22 cellular contexts compared by ENCODE assay signal in genomic region chr1:44296794-44297193, GRCh38. TPM values are rescaled to one million over a fixed set of nuclear protein-coding genes. Genes with fewer than 3 reads are reported as not detected.
A peak's percentile ranks its signal among the peaks of the same experiment; 100 is the strongest.
DNase-seq lines count a peak whose midpoint lies in the region; ATAC-seq, FAIRE-seq and TF ChIP-seq lines count a peak whose summit lies in the region.
"Had no signal": no experiment of that assay in that cellular context is flagged by ENCODE, and none has a peak within 500 bp of the region (broad histone marks: within the 10 kb centered on the region; RNA-seq: fewer than 3 reads in every experiment).

No MANE protein-coding gene starts in this region.

- H3K27me3 ChIP-seq in HepG2 (ENCODE audit: control insufficient read depth in 1 of 2, insufficient read depth in 2 of 2, low read length in 2 of 2) (no peaks in the 10 kb centered on the region), right lobe of liver (no peaks in the 10 kb centered on the region), neural progenitor cell (no peaks in the 10 kb centered on the region), sigmoid colon (no peaks in the 10 kb centered on the region)

- H3K27me3 Mint-ChIP-seq in neural progenitor cell (ENCODE audit: insufficient read depth, low read depth): peaks cover 4% of the 10 kb centered on the region
- H3K27me3 Mint-ChIP-seq: CD4-positive, alpha-beta memory T cell; IgD-negative memory B cell had no signal

- no peak overlapping the region for H3K4me3 Mint-ChIP-seq in neural progenitor cell
- H3K4me3 Mint-ChIP-seq: IgD-negative memory B cell had no signal

- in situ Hi-C loops in HepG2 (cut with HindIII; ENCODE audit: extremely low pct_ligation_motif_present, low pct_unique_long_range_greater_than_20kb): no loop called here

- intact Hi-C loops in HepG2 (cut with micrococcal nuclease; ENCODE audit: unreplicated experiment) (no loop called here), right lobe of liver (cut with DNase I) (no loop called here), sigmoid colon (cut with DNase I) (no loop called here), mucosa of descending colon (cut with DNase I, micrococcal nuclease) (loop anchor here in 1 of 2 donors (10.0 kb wide), 1 partner anchor 82 kb away; the partner anchor contains the start of gene DMAP1)

- peaks cover 3 to 10% of the 10 kb centered on the region in 2 experiments; a peak in 3 of 5 replicates for H3K36me3 ChIP-seq in HepG2 (replicated peaks in 1 of 2; ENCODE audit: control insufficient read depth in 1 of 2, insufficient read depth in 2 of 2, low read length in 2 of 2)
- no peaks in the 10 kb centered on the region for H3K36me3 ChIP-seq in right lobe of liver
- no peaks in the 10 kb centered on the region for H3K36me3 ChIP-seq in neural progenitor cell
- peaks cover 0 to 38% (median 11%) of the 10 kb centered on the region in 4 donors for H3K36me3 ChIP-seq in sigmoid colon
- no peaks in the 10 kb centered on the region for H3K36me3 ChIP-seq in mucosa of descending colon (ENCODE audit: low read depth)

- BruUV-seq in HepG2 (replicated peaks; lab: Mats Ljungman, UMichigan): no TSS peak

- H3K4me1 Mint-ChIP-seq in neural progenitor cell: peaks cover 39% of the 10 kb centered on the region
- H3K4me1 Mint-ChIP-seq: IgD-negative memory B cell had no signal

- no peak for TF ChIP-seq RAD21 in HepG2 (CRISPR knock-in tag; IDR thresholded peaks at IDR 0.05)

- H3K9me3 ChIP-seq in HepG2 (ENCODE audit: low read length): no peaks in the 10 kb centered on the region
- H3K9me3 ChIP-seq in right lobe of liver: no peaks in the 10 kb centered on the region
- H3K9me3 ChIP-seq in neural progenitor cell (ENCODE audit: low read depth): no peaks in the 10 kb centered on the region
- no peaks in the 10 kb centered on the region for H3K9me3 ChIP-seq in sigmoid colon
- H3K9me3 ChIP-seq in mucosa of descending colon: no peaks in the 10 kb centered on the region

- H3K4me2 ChIP-seq in HepG2 (ENCODE audit: low read depth, low read length): no peak overlapping the region
- no peak overlapping the region for H3K4me2 ChIP-seq in neural progenitor cell
- H3K4me2 ChIP-seq: KMS-11 had no signal

- H3K27ac Mint-ChIP-seq in neural progenitor cell: peak overlapping the region; percentile 57
- H3K27ac Mint-ChIP-seq: CD4-positive, alpha-beta memory T cell; IgD-negative memory B cell had no signal

- H2AFZ ChIP-seq in HepG2 (ENCODE audit: low read length): no peak overlapping the region
- H2AFZ ChIP-seq in neural progenitor cell (replicated peaks): no peak overlapping the region

- H3K9ac ChIP-seq in HepG2 (ENCODE audit: insufficient read depth, low read depth, low read length) (no peak overlapping the region), neural progenitor cell (no peak overlapping the region)
- H3K9ac ChIP-seq: KMS-11 had no signal

- TF ChIP-seq POLR2A in HepG2 (IDR thresholded peaks at IDR 0.05; ENCODE audit: insufficient read depth in 1 of 2, low read depth in 2 of 2, low read length in 2 of 2) (no peak), right lobe of liver (IDR thresholded peaks at IDR 0.05) (no peak), sigmoid colon (IDR thresholded peaks at IDR 0.05) (no peak), H54 (IDR thresholded peaks at IDR 0.05; ENCODE audit: low read depth, low read length) (no peak)

- H3K4me1 ChIP-seq in HepG2 (ENCODE audit: insufficient read depth, low read length): peaks cover 48% of the 10 kb centered on the region
- peaks cover 0 to 41% (median 15%) of the 10 kb centered on the region in 4 donors for H3K4me1 ChIP-seq in right lobe of liver
- peaks cover 19% of the 10 kb centered on the region for H3K4me1 ChIP-seq in neural progenitor cell
- H3K4me1 ChIP-seq in sigmoid colon: peaks cover 0 to 14% (median 10%) of the 10 kb centered on the region in 4 donors
- peaks cover 15% of the 10 kb centered on the region for H3K4me1 ChIP-seq in mucosa of descending colon (ENCODE audit: low read depth)

- FAIRE-seq in HepG2 (lab: Jason Lieb, UNC) (no peak), H54 (lab: Jason Lieb, UNC) (no peak)
- FAIRE-seq: G401.6, GM12878, H1 had no signal

- H3F3A ChIP-seq in neural progenitor cell (ENCODE audit: low read depth): peaks cover 15% of the 10 kb centered on the region

- WGBS in HepG2 (ENCODE audit: low lambda C conversion rate): 89% methylated on average over 5 of the region's 7 CpGs
- WGBS in right lobe of liver (ENCODE audit: insufficient coverage, low coverage, low lambda C conversion rate, missing lambda C conversion rate): 72% methylated on average over 7 of the region's 7 CpGs
- WGBS in sigmoid colon, 2 donors: 87 to 92% methylated on average over 7 of the region's 7 CpGs

- H4K20me1 ChIP-seq in HepG2 (ENCODE audit: insufficient read depth, low read length) (no peaks in the 10 kb centered on the region), neural progenitor cell (ENCODE audit: low read depth) (peaks cover 55% of the 10 kb centered on the region)

- H3K4me3 ChIP-seq in HepG2 (replicated peaks in 1 of 3; ENCODE audit: insufficient read depth in 1 of 3, low read depth in 2 of 3, low read length in 3 of 3) (no peak overlapping the region), right lobe of liver (no peak overlapping the region), neural progenitor cell (no peak overlapping the region), sigmoid colon (no peak overlapping the region), mucosa of descending colon (no peak overlapping the region)
- H3K4me3 ChIP-seq: GM12878 had no signal

- POLR2A ChIA-PET in HepG2 (lab: Yijun Ruan, JAX): interaction anchor here (1.2 to 5.7 kb wide), 2 partner anchors 14 to 19 kb away, joined by 3 to 82 read pairs; no protein-coding TSS in a partner anchor

- no peak for TF ChIP-seq CTCF in HepG2 (CRISPR knock-in tag; IDR thresholded peaks at IDR 0.05)
- TF ChIP-seq CTCF in right lobe of liver (IDR thresholded peaks at IDR 0.05): no peak
- no peak for TF ChIP-seq CTCF in neural progenitor cell (IDR thresholded peaks at IDR 0.05)
- TF ChIP-seq CTCF in sigmoid colon (IDR thresholded peaks at IDR 0.05): no peak
- no peak for TF ChIP-seq CTCF in mucosa of descending colon (IDR thresholded peaks at IDR 0.05)

- H3K27ac ChIP-seq in HepG2 (ENCODE audit: extremely low read length, insufficient read depth, low read length) (peak overlapping the region; percentile 5), right lobe of liver (peak overlapping the region in 1 of 3 donors; percentile 77), neural progenitor cell (no peak overlapping the region), sigmoid colon (no peak overlapping the region)
- H3K27ac ChIP-seq: KMS-11 had no signal

- ATAC-seq in HepG2: no peak
- no peak for ATAC-seq in right lobe of liver
- ATAC-seq in mucosa of descending colon: no peak
- ATAC-seq: GM12878, Panc1 had no signal

- TF ChIP-seq EP300 in HepG2 (IDR thresholded peaks at IDR 0.05; ENCODE audit: low read depth in 2 of 2, low read length in 2 of 2): no peak
- TF ChIP-seq EP300 in HepG2 (CRISPR knock-in tag; IDR thresholded peaks at IDR 0.05; ENCODE audit: borderline replicate concordance): no peak
- no peak for TF ChIP-seq EP300 in sigmoid colon (IDR thresholded peaks at IDR 0.05)

- H3K9me3 Mint-ChIP-seq in neural progenitor cell: no peaks in the 10 kb centered on the region
- H3K9me3 Mint-ChIP-seq: CD4-positive, alpha-beta memory T cell; IgD-negative memory B cell had no signal

- CTCF ChIA-PET in HepG2 (lab: Yijun Ruan, JAX; ENCODE audit: low intra/inter-chr PET ratio, low total read pairs): no interaction called here

- peaks cover 23% of the 10 kb centered on the region for H3K36me3 Mint-ChIP-seq in neural progenitor cell

- DNase-seq in HepG2 (ENCODE audit: low spot score): no peak
- no peak for DNase-seq in right lobe of liver
- DNase-seq in left kidney (ENCODE audit: low read depth, low spot score): peak; percentile 87
- no peak for DNase-seq in neural progenitor cell (ENCODE audit: low spot score)
- peak; percentile 12 for DNase-seq in sigmoid colon
- DNase-seq in anterior cingulate cortex (lab: John Stamatoyannopoulos, UW): no peak
- DNase-seq in mucosa of descending colon: no peak
- DNase-seq in H54 (ENCODE audit: insufficient read length, low spot score): no peak
- DNase-seq: C1 segment of cervical spinal cord; CD4-positive, alpha-beta memory T cell; COR-L47; MM.1S; NCI-H1694 treated with DMSO at 0.1 percent for 48 hours; NCI-H2081; NCI-H526 treated with DMSO at 0.1 percent for 48 hours; SHP77 treated with DMSO at 0.1 percent for 48 hours had no signal

- H3K79me2 ChIP-seq in HepG2 (ENCODE audit: insufficient read depth, low read length) (no peaks in the 10 kb centered on the region), neural progenitor cell (ENCODE audit: low read depth) (no peaks in the 10 kb centered on the region)

TF ChIP-seq in HepG2, 621 proteins besides CTCF, POLR2A, EP300 and RAD21 (continues in another document):
- no peak for TF ChIP-seq GABPB1 (CRISPR knock-in tag; IDR thresholded peaks at IDR 0.05)

RNA-seq across cellular contexts. Expression of gene ERI3, which starts 58.3 kb away (rescaled TPM):
- total RNA-seq in HepG2 (2016; rRNA removed; fragmentation: Illumina TruSeq; extraction: Trizol) (35.9 and 40.3 TPM in 2 replicates), right lobe of liver (10 to 100 TPM; 20.6 to 30.6 (median 23.8) TPM), neural progenitor cell (ENCODE audit: low replicate concordance) (31.0 and 68.3 TPM in 2 replicates), sigmoid colon (10 to 100 TPM; 33.2 to 50.4 (median 39.8) TPM), mucosa of descending colon (10 to 100 TPM; 35.6 to 42.1 (median 36.4) TPM)
- 56.7 and 66.6 TPM in 2 replicates for total RNA-seq in HepG2 (2016; cell fraction: cytosol; rRNA removed; fragmentation: Illumina TruSeq; extraction: Trizol; ENCODE audit: low read depth)
- total RNA-seq in HepG2 (2016; cell fraction: insoluble cytoplasmic fraction; rRNA removed; fragmentation: Illumina TruSeq; extraction: Trizol): 34.0 and 36.1 TPM in 2 replicates
- 50.1 and 65.3 TPM in 2 replicates for total RNA-seq in HepG2 (2016; cell fraction: membrane; rRNA removed; fragmentation: Illumina TruSeq; extraction: Trizol)
- total RNA-seq in HepG2 (2016; cell fraction: nucleus; rRNA removed; fragmentation: Illumina TruSeq; extraction: Trizol): 14.8 and 15.9 TPM in 2 replicates
- polyA plus RNA-seq in HepG2 (2011; rRNA removed) (35.6 and 38.8 TPM in 2 replicates), sigmoid colon (10 to 100 TPM; 25.6 to 88.3 (median 69.6) TPM)
- polyA plus RNA-seq in HepG2 (2011; cell fraction: cytosol; rRNA removed): 34.7 and 41.6 TPM in 2 replicates
- polyA plus RNA-seq in HepG2 (2011; cell fraction: nucleus; rRNA removed): 38.0 and 40.6 TPM in 2 replicates
- 20.0 and 23.8 TPM in 2 replicates for polyA plus RNA-seq in HepG2 (2012)
- polyA plus RNA-seq in HepG2 (2016; cell fraction: cytosol; fragmentation: Illumina TruSeq; extraction: Trizol; ENCODE audit: low read depth): 48.5 and 58.8 TPM in 2 replicates
- 27.8 and 38.1 TPM in 2 replicates for polyA plus RNA-seq in HepG2 (2016; cell fraction: insoluble cytoplasmic fraction; fragmentation: Illumina TruSeq; extraction: Trizol; ENCODE audit: low read depth)
- polyA plus RNA-seq in HepG2 (2016; cell fraction: membrane; fragmentation: Illumina TruSeq; extraction: Trizol; ENCODE audit: low read depth): 52.6 and 54.7 TPM in 2 replicates
- polyA plus RNA-seq in HepG2 (2016; cell fraction: nucleus; fragmentation: Illumina TruSeq; extraction: Trizol; ENCODE audit: insufficient read depth, low read depth): 21.6 and 25.0 TPM in 2 replicates
- polyA minus RNA-seq in HepG2 (2011; rRNA and poly(A)+ RNA removed; ENCODE audit: low replicate concordance): 36.5 and 101 TPM in 2 replicates
- 23.0 and 23.3 TPM in 2 replicates for polyA minus RNA-seq in HepG2 (2011; cell fraction: cytosol; rRNA and poly(A)+ RNA removed)
- 16.2 and 18.5 TPM in 2 replicates for polyA minus RNA-seq in HepG2 (2011; cell fraction: nucleus; rRNA and poly(A)+ RNA removed)

Comparison
In these comparisons a context has a peak if more than half of its experiments do, and no peak if none do; other contexts are left out.
1. DNase-seq: peak in left kidney (single experiment) and sigmoid colon (single experiment); none in HepG2 (single experiment), right lobe of liver (0 of 3), neural progenitor cell (single experiment), anterior cingulate cortex (0 of 58), mucosa of descending colon (0 of 3) and H54 (single experiment).